ENCODE assay signal across 16 cellular contexts in the genomic region with DNA sequence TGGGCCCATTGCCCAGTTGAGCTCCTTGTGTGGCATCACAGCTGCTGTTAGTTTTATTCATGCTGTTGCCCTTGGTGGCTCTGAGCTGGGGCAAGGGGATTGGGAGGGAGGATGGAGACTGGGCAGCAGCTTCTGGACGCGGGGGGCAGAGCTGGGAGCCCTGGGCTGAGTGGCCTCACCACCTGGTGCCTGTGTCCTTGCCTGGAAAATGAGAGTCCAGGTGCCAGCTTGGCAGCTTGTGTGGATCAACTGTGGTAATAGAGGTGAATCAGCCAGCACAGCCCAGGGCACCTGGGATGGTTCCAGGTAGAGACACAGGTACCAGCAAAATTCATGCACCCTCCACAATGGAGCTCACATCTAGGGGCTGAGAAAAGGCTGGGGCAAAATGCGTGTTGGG. TPM values are rescaled to one million over a fixed set of nuclear protein-coding genes. Genes with fewer than 3 reads are reported as not detected.
DNase-seq lines count a peak whose midpoint lies in the region; ATAC-seq and TF ChIP-seq lines count a peak whose summit lies in the region.
"Had no signal": no experiment of that assay in that cellular context is flagged by ENCODE, and none has a peak within 500 bp of the region (broad histone marks: within the 10 kb centered on the region; RNA-seq: fewer than 3 reads in every experiment).

No MANE protein-coding gene starts in this region.

- no peaks in the 10 kb centered on the region for H3K9me3 Mint-ChIP-seq in activated T-helper 1 cell treated with anti-CD3 and anti-CD28 coated beads, Interleukin-12 subunit alpha, Interleukin-12 subunit beta, Interleukin-2, Interleukin-4 antibody, amounts not matched to agents 30 ng/mL and 10 ng/mL and 1 ng/mL, durations not matched to agents 14 hours and 24 hours and 36 hours
- H3K9me3 Mint-ChIP-seq in immature natural killer cell = no peaks in the 10 kb centered on the region
- H3K9me3 Mint-ChIP-seq: GM23338 had no signal

- H3K4me2 ChIP-seq in BLaER1 treated with 17β-estradiol and CSF1 and Interleukin-3, amounts not matched to agents 10 nM and 100 nM = peak overlapping the region in 10 of 11 experiments; percentile 21 to 100 (median 84); a peak in 18 of 22 replicates
- H3K4me2 ChIP-seq: A549, GM23338 had no signal

- H3K27ac ChIP-seq in BLaER1 treated with 17β-estradiol and CSF1 and Interleukin-3, amounts not matched to agents 10 nM and 100 nM = peak overlapping the region in 3 of 11 experiments; percentile 81 to 99 (median 84); a peak in 5 of 22 replicates
- peak overlapping the region in 2 of 3 donors; percentile 26 to 66 for H3K27ac ChIP-seq in right lobe of liver
- H3K27ac ChIP-seq in WERI-Rb-1 = no peak overlapping the region
- H3K27ac ChIP-seq: Peyer's patch had no signal

- no peak overlapping the region for H3K27ac Mint-ChIP-seq in activated T-helper 1 cell treated with anti-CD3 and anti-CD28 coated beads, Interleukin-12 subunit alpha, Interleukin-12 subunit beta, Interleukin-2, Interleukin-4 antibody, amounts not matched to agents 30 ng/mL and 10 ng/mL and 1 ng/mL, durations not matched to agents 14 hours and 24 hours and 36 hours
- H3K27ac Mint-ChIP-seq in immature natural killer cell = no peak overlapping the region
- H3K27ac Mint-ChIP-seq: GM23338 had no signal

- peaks cover 75 to 84% (median 79%) of the 10 kb centered on the region in 10 experiments for H3K4me1 ChIP-seq in BLaER1 treated with 17β-estradiol and CSF1 and Interleukin-3, amounts not matched to agents 10 nM and 100 nM
- H3K4me1 ChIP-seq in right lobe of liver = peaks cover 0 to 43% (median 9%) of the 10 kb centered on the region in 4 donors

- no peaks in the 10 kb centered on the region for H3K36me3 ChIP-seq in BLaER1 treated with 17β-estradiol and CSF1 and Interleukin-3, amounts not matched to agents 10 nM and 100 nM
- H3K36me3 ChIP-seq in right lobe of liver (no peaks in the 10 kb centered on the region), WERI-Rb-1 (no peaks in the 10 kb centered on the region; the same call in 1 of the 2 replicates)
- H3K36me3 ChIP-seq: Peyer's patch had no signal

- no peaks in the 10 kb centered on the region for H3K9me3 ChIP-seq in BLaER1 treated with 17β-estradiol and CSF1 and Interleukin-3, amounts not matched to agents 10 nM and 100 nM (replicated peaks in 1 of 11)
- no peaks in the 10 kb centered on the region for H3K9me3 ChIP-seq in right lobe of liver
- no peaks in the 10 kb centered on the region for H3K9me3 ChIP-seq in WERI-Rb-1 (ENCODE audit: severe bottlenecking)
- H3K9me3 ChIP-seq: A549, Peyer's patch had no signal

- no peaks in the 10 kb centered on the region for H3K27me3 ChIP-seq in BLaER1 treated with 17β-estradiol and CSF1 and Interleukin-3, amounts not matched to agents 10 nM and 100 nM
- no peaks in the 10 kb centered on the region for H3K27me3 ChIP-seq in right lobe of liver
- H3K27me3 ChIP-seq in WERI-Rb-1 (ENCODE audit: insufficient read depth, low read depth, severe bottlenecking) = no peaks in the 10 kb centered on the region
- H3K27me3 ChIP-seq: Peyer's patch had no signal

- DNase-seq in NCI-H2196 (lab: John Stamatoyannopoulos, UW; ENCODE audit: unreplicated experiment) = peak; percentile 48
- DNase-seq in NCI-H2196 treated with DMSO at 0.1 percent for 48 hours (lab: John Stamatoyannopoulos, UW; ENCODE audit: unreplicated experiment) = no peak
- DNase-seq in activated T-helper 1 cell treated with anti-CD3 and anti-CD28 coated beads, Interleukin-12 subunit alpha, Interleukin-12 subunit beta, Interleukin-2, Interleukin-4 antibody, amounts not matched to agents 30 ng/mL and 10 ng/mL and 1 ng/mL, durations not matched to agents 14 hours and 24 hours and 36 hours (ENCODE audit: low spot score) = no peak
- peak; percentile 49 to 94 (median 83) for DNase-seq in right lobe of liver
- DNase-seq in WERI-Rb-1 = no peak
- no peak for DNase-seq in iPS-NIHi11 (ENCODE audit: low spot score)
- DNase-seq in immature natural killer cell = no peak
- DNase-seq: Calu3; CD4-positive, CD25-positive, alpha-beta regulatory T cell; NCI-H345; NCI-H82; SHP77 treated with DMSO at 0.1 percent for 48 hours had no signal

- H3K4me1 Mint-ChIP-seq in activated T-helper 1 cell treated with anti-CD3 and anti-CD28 coated beads, Interleukin-12 subunit alpha, Interleukin-12 subunit beta, Interleukin-2, Interleukin-4 antibody, amounts not matched to agents 30 ng/mL and 10 ng/mL and 1 ng/mL, durations not matched to agents 14 hours and 24 hours and 36 hours (ENCODE audit: low read depth) = peaks cover 61% of the 10 kb centered on the region
- H3K4me1 Mint-ChIP-seq in immature natural killer cell = peaks cover 26 to 28% of the 10 kb centered on the region in 2 donors

- TF ChIP-seq CTCF in right lobe of liver (IDR thresholded peaks at IDR 0.05) (no peak), WERI-Rb-1 (IDR thresholded peaks at IDR 0.05; ENCODE audit: low read depth, low read length) (no peak)

- H3K9ac ChIP-seq in BLaER1 treated with 17β-estradiol and CSF1 and Interleukin-3, amounts not matched to agents 10 nM and 100 nM = no peak overlapping the region; a peak in 1 of 22 replicates

- intact Hi-C loops in activated T-helper 1 cell treated with anti-CD3 and anti-CD28 coated beads, Interleukin-12 subunit alpha, Interleukin-12 subunit beta, Interleukin-2, Interleukin-4 antibody, amounts not matched to agents 30 ng/mL and 10 ng/mL and 1 ng/mL, durations not matched to agents 14 hours and 24 hours and 36 hours (cut with micrococcal nuclease) = loop anchor here (10.0 kb wide), 1 partner anchor 721 kb away; no protein-coding TSS in a partner anchor
- intact Hi-C loops in right lobe of liver (cut with DNase I) = loop anchor here in 1 of 2 donors (10.0 kb wide), 1 partner anchor 169 kb away; no protein-coding TSS in a partner anchor

- H4K20me1 ChIP-seq in BLaER1 treated with 17β-estradiol and CSF1 and Interleukin-3, amounts not matched to agents 10 nM and 100 nM = peaks cover 0 to 7% (median 0%) of the 10 kb centered on the region in 11 experiments; a peak in 4 of 22 replicates

- WGBS in right lobe of liver (ENCODE audit: insufficient coverage, low coverage, low lambda C conversion rate, missing lambda C conversion rate) = no CpG with 5 or more reads among the region's 3 CpGs

- H3K36me3 Mint-ChIP-seq in activated T-helper 1 cell treated with anti-CD3 and anti-CD28 coated beads, Interleukin-12 subunit alpha, Interleukin-12 subunit beta, Interleukin-2, Interleukin-4 antibody, amounts not matched to agents 30 ng/mL and 10 ng/mL and 1 ng/mL, durations not matched to agents 14 hours and 24 hours and 36 hours (ENCODE audit: low read depth) = no peaks in the 10 kb centered on the region
- no peaks in the 10 kb centered on the region for H3K36me3 Mint-ChIP-seq in immature natural killer cell
- H3K36me3 Mint-ChIP-seq: CD4-positive, CD25-positive, alpha-beta regulatory T cell had no signal

- TF ChIP-seq POLR2A in right lobe of liver (IDR thresholded peaks at IDR 0.05) = no peak

- no peaks in the 10 kb centered on the region for H3K27me3 Mint-ChIP-seq in activated T-helper 1 cell treated with anti-CD3 and anti-CD28 coated beads, Interleukin-12 subunit alpha, Interleukin-12 subunit beta, Interleukin-2, Interleukin-4 antibody, amounts not matched to agents 30 ng/mL and 10 ng/mL and 1 ng/mL, durations not matched to agents 14 hours and 24 hours and 36 hours (ENCODE audit: insufficient read depth)
- H3K27me3 Mint-ChIP-seq in immature natural killer cell (ENCODE audit: low read depth in 3 of 3) = peaks cover 6 to 10% (median 10%) of the 10 kb centered on the region in 3 donors

- peak; percentile 3 to 33 (median 26) for ATAC-seq in right lobe of liver
- ATAC-seq: A549, GM23338 had no signal

- H3K4me3 Mint-ChIP-seq in activated T-helper 1 cell treated with anti-CD3 and anti-CD28 coated beads, Interleukin-12 subunit alpha, Interleukin-12 subunit beta, Interleukin-2, Interleukin-4 antibody, amounts not matched to agents 30 ng/mL and 10 ng/mL and 1 ng/mL, durations not matched to agents 14 hours and 24 hours and 36 hours = peak overlapping the region; percentile 7
- H3K4me3 Mint-ChIP-seq in immature natural killer cell = no peak overlapping the region
- H3K4me3 Mint-ChIP-seq: GM23338 had no signal

- H3K4me3 ChIP-seq in BLaER1 treated with 17β-estradiol and CSF1 and Interleukin-3, amounts not matched to agents 10 nM and 100 nM = no peak overlapping the region
- H3K4me3 ChIP-seq in right lobe of liver (no peak overlapping the region), WERI-Rb-1 (ENCODE audit: low read depth, low read length) (no peak overlapping the region)
- H3K4me3 ChIP-seq: A549, GM23338, Peyer's patch had no signal

RNA-seq across cellular contexts. Expression of a gene that starts 3.6 kb away (rescaled TPM):
- 58.1 and 59.7 TPM in 2 replicates for total RNA-seq in activated T-helper 1 cell treated with anti-CD3 and anti-CD28 coated beads, Interleukin-12 subunit alpha, Interleukin-12 subunit beta, Interleukin-2, Interleukin-4 antibody, amounts not matched to agents 30 ng/mL and 10 ng/mL and 1 ng/mL, durations not matched to agents 14 hours and 24 hours and 36 hours
- total RNA-seq in right lobe of liver = 10 to 100 TPM; 14.1 to 34.8 (median 30.6) TPM
- 10 to 100 TPM; 25.6 to 39.8 (median 26.6) TPM for polyA plus RNA-seq in immature natural killer cell

Comparison
In these comparisons a context has a peak if more than half of its experiments do, and no peak if none do; other contexts are left out.
1. DNase-seq: peak in NCI-H2196 (single experiment) and right lobe of liver (3 of 3); none in NCI-H2196 treated with DMSO at 0.1 percent for 48 hours (single experiment), activated T-helper 1 cell treated with anti-CD3 and anti-CD28 coated beads, Interleukin-12 subunit alpha, Interleukin-12 subunit beta, Interleukin-2, Interleukin-4 antibody, amounts not matched to agents 30 ng/mL and 10 ng/mL and 1 ng/mL, durations not matched to agents 14 hours and 24 hours and 36 hours (single experiment), WERI-Rb-1 (single experiment), iPS-NIHi11 (single experiment) and immature natural killer cell (0 of 3).